In the genomic region with DNA sequence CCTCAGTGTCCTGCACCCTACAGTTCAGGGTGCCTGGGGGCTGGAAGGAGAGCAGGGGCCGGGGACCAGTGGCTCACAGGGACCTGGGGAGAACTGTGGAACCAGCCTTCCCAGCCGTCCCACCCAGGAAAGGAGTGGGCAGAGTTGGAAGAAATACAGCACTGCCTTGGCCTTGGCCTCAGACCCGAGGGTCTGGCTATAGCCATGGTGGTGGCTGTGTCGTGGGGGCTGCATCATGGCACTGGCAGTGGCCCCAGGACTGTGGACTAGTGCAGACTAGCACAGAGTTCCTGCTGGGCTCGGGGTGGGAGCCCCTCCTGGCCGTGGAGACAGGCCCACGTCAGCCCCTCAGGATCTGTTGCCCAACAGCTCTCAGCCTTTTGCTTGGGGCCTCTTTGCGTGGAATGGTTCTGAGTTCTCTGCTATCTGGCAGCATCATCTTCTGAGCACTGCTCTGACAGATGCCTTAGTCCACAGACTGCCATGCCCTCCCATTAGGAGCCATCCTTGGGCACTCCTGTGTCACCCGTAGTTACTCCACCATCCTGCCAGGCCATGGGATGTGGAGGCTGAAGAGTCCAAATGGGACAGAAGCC, we compare ENCODE assay signal across 4 cellular contexts.
TF ChIP-seq lines count a peak whose summit lies in the region.

No MANE protein-coding gene starts in this region.

TF ChIP-seq in SK-N-SH, 30 proteins besides CTCF, POLR2A, EP300 and RAD21:
- no peak for TF ChIP-seq EZH2phosphoT487 (IDR thresholded peaks at IDR 0.05; ENCODE audit: borderline replicate concordance, low read depth)
- peak; percentile 51; the same call in 1 of the 2 replicates for TF ChIP-seq GATA2 (CRISPR knock-in tag; IDR thresholded peaks at IDR 0.05)

TF ChIP-seq in SK-N-SH treated with all-trans-retinoic acid at 6 μM for 48 hours, 23 proteins besides CTCF, POLR2A, EP300 and RAD21:
- TF ChIP-seq, protein P1, sequence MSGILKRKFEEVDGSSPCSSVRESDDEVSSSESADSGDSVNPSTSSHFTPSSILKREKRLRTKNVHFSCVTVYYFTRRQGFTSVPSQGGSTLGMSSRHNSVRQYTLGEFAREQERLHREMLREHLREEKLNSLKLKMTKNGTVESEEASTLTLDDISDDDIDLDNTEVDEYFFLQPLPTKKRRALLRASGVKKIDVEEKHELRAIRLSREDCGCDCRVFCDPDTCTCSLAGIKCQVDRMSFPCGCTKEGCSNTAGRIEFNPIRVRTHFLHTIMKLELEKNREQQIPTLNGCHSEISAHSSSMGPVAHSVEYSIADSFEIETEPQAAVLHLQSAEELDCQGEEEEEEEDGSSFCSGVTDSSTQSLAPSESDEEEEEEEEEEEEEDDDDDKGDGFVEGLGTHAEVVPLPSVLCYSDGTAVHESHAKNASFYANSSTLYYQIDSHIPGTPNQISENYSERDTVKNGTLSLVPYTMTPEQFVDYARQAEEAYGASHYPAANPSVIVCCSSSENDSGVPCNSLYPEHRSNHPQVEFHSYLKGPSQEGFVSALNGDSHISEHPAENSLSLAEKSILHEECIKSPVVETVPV (CRISPR knock-in tag; IDR thresholded peaks at IDR 0.05) = no peak
- TF ChIP-seq ZFP3 (CRISPR knock-in tag; IDR thresholded peaks at IDR 0.05) = no peak

TF ChIP-seq in HEK293, 187 proteins besides CTCF, POLR2A, EP300 and RAD21:
- TF ChIP-seq KLF10 (tag by site-specific recombination; IDR thresholded peaks at IDR 0.05) = no peak
- TF ChIP-seq PRDM1 (tag by site-specific recombination; IDR thresholded peaks at IDR 0.05) = no peak
- TF ChIP-seq OSR2 (tag by site-specific recombination; IDR thresholded peaks at IDR 0.05) = no peak
- TF ChIP-seq KLF1 (tag by site-specific recombination; IDR thresholded peaks at IDR 0.05) = 0 out of 2 replicates have a peak, but pooled peaks have one; percentile 2

TF ChIP-seq in HepG2, 621 proteins besides CTCF, POLR2A, EP300 and RAD21:
- no peak for TF ChIP-seq ZNF790 (CRISPR knock-in tag; IDR thresholded peaks at IDR 0.05; ENCODE audit: borderline replicate concordance)
- peak; percentile 20; the same call in 1 of the 2 replicates for TF ChIP-seq MYC (CRISPR knock-in tag; IDR thresholded peaks at IDR 0.05; ENCODE audit: borderline replicate concordance)
- TF ChIP-seq ZNF550 (CRISPR knock-in tag; IDR thresholded peaks at IDR 0.05; ENCODE audit: borderline replicate concordance) = no peak
- no peak for TF ChIP-seq TCF7 (IDR thresholded peaks at IDR 0.05; ENCODE audit: low read depth)
